ENCODE assay signal across 8 cellular contexts in genomic region chr17:64216385-64217248, GRCh38. TPM values are rescaled to one million over a fixed set of nuclear protein-coding genes. Genes with fewer than 3 reads are reported as not detected.
A peak's percentile ranks its signal among the peaks of the same experiment; 100 is the strongest.
DNase-seq lines count a peak whose midpoint lies in the region; ATAC-seq and TF ChIP-seq lines count a peak whose summit lies in the region.

No MANE protein-coding gene starts in this region.

- 36 to 40% methylated on average over 11 of the region's 11 CpGs for WGBS in heart right ventricle, 2 donors

- H3K27me3 Mint-ChIP-seq in stimulated activated naive B cell treated with anti-CD40 and anti-IgM and Interleukin-4, amounts not matched to agents 10 μg/mL and 1 μg/mL and 100 μg/mL, for 72 hours: no peaks in the 10 kb centered on the region

- no peaks in the 10 kb centered on the region for H3K79me2 ChIP-seq in Karpas-422 (ENCODE audit: low read length)

- intact Hi-C loops in heart right ventricle (cut with DNase I): loop anchor here in 4 of 10 donors (5.0 to 10.0 kb wide), 4 partner anchors 46 to 64 kb away; partner anchors contain the start of gene TEX2 (in 3 of the 4)

- H3K27ac Mint-ChIP-seq in stimulated activated naive B cell treated with anti-CD40 and anti-IgM and Interleukin-4, amounts not matched to agents 10 μg/mL and 1 μg/mL and 100 μg/mL, for 72 hours: peak overlapping the region; percentile 93

- peaks cover 22 to 35% of the 10 kb centered on the region in 2 donors for H3K36me3 Mint-ChIP-seq in stimulated activated naive B cell treated with anti-CD40 and anti-IgM and Interleukin-4, amounts not matched to agents 10 μg/mL and 1 μg/mL and 100 μg/mL, for 72 hours

- no peaks in the 10 kb centered on the region for H3K27me3 ChIP-seq in RWPE2 (ENCODE audit: insufficient read depth, poor library complexity, severe bottlenecking)
- no peaks in the 10 kb centered on the region for H3K27me3 ChIP-seq in heart right ventricle
- H3K27me3 ChIP-seq in Karpas-422 (ENCODE audit: low read length): no peaks in the 10 kb centered on the region

- TF ChIP-seq CTCF in 22Rv1 (IDR thresholded peaks at IDR 0.05) (peak; percentile 6; the same call in 1 of the 2 replicates), RWPE2 (IDR thresholded peaks at IDR 0.05; ENCODE audit: poor library complexity, severe bottlenecking) (peak; percentile 20), heart right ventricle (IDR thresholded peaks at IDR 0.05) (peak in 6 of 9 donors; percentile 5 to 39 (median 21))

- peaks cover 13% of the 10 kb centered on the region; the same call in 1 of the 2 replicates for H4K20me1 ChIP-seq in Karpas-422 (ENCODE audit: insufficient read depth, low read depth, low read length)

- H3K36me3 ChIP-seq in RWPE2 (ENCODE audit: low read depth): peaks cover 25% of the 10 kb centered on the region
- H3K36me3 ChIP-seq in heart right ventricle: peaks cover 0 to 25% (median 16%) of the 10 kb centered on the region in 9 donors
- no peaks in the 10 kb centered on the region for H3K36me3 ChIP-seq in Karpas-422 (ENCODE audit: insufficient read depth, low read length)

- H3K9me3 ChIP-seq in RWPE2 (ENCODE audit: severe bottlenecking) (no peaks in the 10 kb centered on the region), heart right ventricle (no peaks in the 10 kb centered on the region), Karpas-422 (ENCODE audit: low read length) (no peaks in the 10 kb centered on the region)

- H3K4me1 ChIP-seq in RWPE2 (ENCODE audit: insufficient read depth, poor library complexity, severe bottlenecking): peaks cover 23% of the 10 kb centered on the region
- peaks cover 23 to 58% (median 50%) of the 10 kb centered on the region in 9 donors for H3K4me1 ChIP-seq in heart right ventricle
- no peaks in the 10 kb centered on the region for H3K4me1 ChIP-seq in Karpas-422 (ENCODE audit: low read length)

- H3K9me3 Mint-ChIP-seq in stimulated activated naive B cell treated with anti-CD40 and anti-IgM and Interleukin-4, amounts not matched to agents 10 μg/mL and 1 μg/mL and 100 μg/mL, for 72 hours: peaks cover 0 to 1% of the 10 kb centered on the region in 2 donors

- peak; percentile 71 for ATAC-seq in GM21529 (IDR thresholded peaks at IDR 0.05; ENCODE audit: unreplicated experiment)
- peak; percentile 25; the same call in 1 of the 3 replicates for ATAC-seq in RWPE2 (ENCODE audit: low read depth)
- ATAC-seq in heart right ventricle: peak; percentile 48 to 79 (median 72)
- peak; percentile 87 to 90 for ATAC-seq in stimulated activated naive B cell treated with anti-CD40 and anti-IgM and Interleukin-4, amounts not matched to agents 10 μg/mL and 1 μg/mL and 100 μg/mL, for 72 hours (replicated peaks)

- no peak for DNase-seq in RWPE2 (ENCODE audit: low spot score)
- peak; percentile 48 to 50 for DNase-seq in heart right ventricle
- DNase-seq in stimulated activated naive B cell treated with anti-CD40 and anti-IgM and Interleukin-4, amounts not matched to agents 10 μg/mL and 1 μg/mL and 100 μg/mL, for 72 hours: peak; percentile 73
- DNase-seq in NCI-H446 treated with DMSO at 0.1 percent for 48 hours (lab: John Stamatoyannopoulos, UW): no peak
- DNase-seq in Karpas-422: no peak
- no peak for DNase-seq in activated T-cell treated with anti-CD3 and anti-CD28 coated beads, Interleukin-2, amount 50 U/mL, for 48 hours

- H3K9ac ChIP-seq in Karpas-422 (ENCODE audit: low read length): no peak overlapping the region

- peak overlapping the region; percentile 68 to 73 for H3K4me3 Mint-ChIP-seq in stimulated activated naive B cell treated with anti-CD40 and anti-IgM and Interleukin-4, amounts not matched to agents 10 μg/mL and 1 μg/mL and 100 μg/mL, for 72 hours

- no peak overlapping the region for H2AFZ ChIP-seq in Karpas-422 (ENCODE audit: low read length)

- no peaks in the 10 kb centered on the region for H3K9me2 ChIP-seq in Karpas-422 (replicated peaks; ENCODE audit: insufficient read depth, low read length)

- H3K27ac ChIP-seq in 22Rv1 (no peak overlapping the region), RWPE2 (ENCODE audit: poor library complexity, severe bottlenecking) (peak overlapping the region; percentile 5), heart right ventricle (peak overlapping the region; percentile 25 to 89 (median 78)), Karpas-422 (ENCODE audit: low read length) (no peak overlapping the region)

- H3K4me3 ChIP-seq in RWPE2 (ENCODE audit: severe bottlenecking) (no peak overlapping the region), heart right ventricle (no peak overlapping the region), Karpas-422 (ENCODE audit: low read length) (no peak overlapping the region)

- H3K4me1 Mint-ChIP-seq in stimulated activated naive B cell treated with anti-CD40 and anti-IgM and Interleukin-4, amounts not matched to agents 10 μg/mL and 1 μg/mL and 100 μg/mL, for 72 hours: peaks cover 40 to 65% of the 10 kb centered on the region in 2 donors

- H3K4me2 ChIP-seq in Karpas-422 (ENCODE audit: low read depth, low read length, poor library complexity, severe bottlenecking): no peak overlapping the region

RNA-seq across cellular contexts. Expression of gene TEX2, which starts 46.4 kb away (rescaled TPM):
- total RNA-seq in heart right ventricle: 10 to 100 TPM; 44.2 to 60.5 (median 55.3) TPM
- polyA plus RNA-seq in heart right ventricle: 10 to 100 TPM; 15.9 to 22.3 TPM
- 5.5 and 5.6 TPM in 2 replicates for total RNA-seq in Karpas-422 (2014; rRNA removed; shearing (Covaris generic); ENCODE audit: low replicate concordance)

Comparison
In these comparisons a context has a peak if more than half of its experiments do, and no peak if none do; other contexts are left out.
1. H3K27ac ChIP-seq: peak in RWPE2 (single experiment) and heart right ventricle (10 of 10); none in 22Rv1 (single experiment) and Karpas-422 (single experiment).
2. ATAC-seq: peak in every context shown above with its lines; median percentile 88 in stimulated activated naive B cell treated with anti-CD40 and anti-IgM and Interleukin-4, amounts not matched to agents 10 μg/mL and 1 μg/mL and 100 μg/mL, for 72 hours; 72 in heart right ventricle; 71 in GM21529; 25 in RWPE2.
3. DNase-seq: peak in heart right ventricle (2 of 2) and stimulated activated naive B cell treated with anti-CD40 and anti-IgM and Interleukin-4, amounts not matched to agents 10 μg/mL and 1 μg/mL and 100 μg/mL, for 72 hours (single experiment); none in RWPE2 (single experiment), NCI-H446 treated with DMSO at 0.1 percent for 48 hours (single experiment), Karpas-422 (single experiment) and activated T-cell treated with anti-CD3 and anti-CD28 coated beads, Interleukin-2, amount 50 U/mL, for 48 hours (0 of 2).
4. Peak in every context shown above with its lines, with median percentiles within 50 percentile points of each other: CTCF ChIP-seq.